8 cellular contexts compared by ENCODE assay signal in the genomic region with DNA sequence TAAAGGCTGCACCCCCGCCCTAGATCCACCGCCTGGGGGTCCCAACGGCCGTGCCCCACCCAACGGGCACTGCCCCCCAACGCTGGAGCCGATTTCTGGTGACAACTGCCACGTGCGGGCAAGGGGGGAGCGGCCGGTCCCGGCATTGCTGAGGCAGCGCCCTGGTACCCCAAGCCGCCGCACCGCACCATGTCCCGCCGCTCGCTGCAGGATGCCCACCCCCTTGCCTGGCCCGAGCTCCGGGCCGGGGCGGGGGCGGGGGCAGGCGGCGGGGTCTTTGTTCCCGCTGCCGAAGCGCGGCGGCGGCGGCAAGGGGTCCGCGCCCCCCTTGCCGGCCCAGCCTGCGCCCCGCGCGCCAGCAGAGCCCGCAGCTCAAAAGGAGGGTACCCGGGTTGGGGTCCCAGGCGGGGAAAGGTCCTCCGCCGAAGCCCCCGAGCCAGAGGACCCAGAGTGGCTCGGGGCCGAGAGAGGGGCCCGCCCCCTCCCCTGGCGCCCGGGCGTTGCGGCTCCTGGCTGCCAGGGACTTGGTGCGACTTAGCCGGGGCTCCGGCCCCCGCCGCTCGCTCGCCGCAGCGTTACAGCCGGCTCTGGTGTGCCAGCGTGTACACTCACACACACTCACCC. TPM values are rescaled to one million over a fixed set of nuclear protein-coding genes. Genes with fewer than 3 reads are reported as not detected.
DNase-seq lines count a peak whose midpoint lies in the region; ATAC-seq, FAIRE-seq and TF ChIP-seq lines count a peak whose summit lies in the region.

No MANE protein-coding gene starts in this region.

- H3K79me2 ChIP-seq in astrocyte (ENCODE audit: insufficient read depth, low read length) = peaks cover 69% of the 10 kb centered on the region

- no peak for TF ChIP-seq RAD21 in liver (IDR thresholded peaks at IDR 0.05)

- FAIRE-seq in astrocyte (lab: Jason Lieb, UNC) = no peak

- H3K27ac Mint-ChIP-seq in astrocyte (ENCODE audit: unreplicated experiment) = no peak overlapping the region

- DNase-seq in GM03348 (ENCODE audit: low spot score) (peak; percentile 47), astrocyte (ENCODE audit: low read depth) (no peak), upper lobe of right lung (no peak), SIG-M5 treated with dmso at 0.1 percent for 504 hours (lab: John Stamatoyannopoulos, UW; ENCODE audit: unreplicated experiment) (no peak), omental fat pad (ENCODE audit: low spot score) (no peak)
- DNase-seq in NK-92 treated with Interleukin-12 subunit alpha and Interleukin-12 subunit beta, amount 100 ng/mL, for 24 hours (lab: John Stamatoyannopoulos, UW) = no peak

- H3K27ac ChIP-seq in astrocyte (ENCODE audit: low read depth, low read length) (peak overlapping the region; percentile 62), liver (ENCODE audit: low read depth in 1 of 2, low read length in 2 of 2) (peak overlapping the region in 1 of 2 donors; percentile 16), upper lobe of right lung (peak overlapping the region; percentile 55)

- intact Hi-C loops in upper lobe of right lung (cut with DNase I) = no loop called here

- H3K4me1 ChIP-seq in astrocyte (ENCODE audit: insufficient read depth, low read length) (peaks cover 47% of the 10 kb centered on the region), liver (ENCODE audit: control insufficient read depth in 4 of 4, insufficient read depth in 4 of 4, low read length in 3 of 4) (peaks cover 2 to 15% (median 4%) of the 10 kb centered on the region in 4 donors), upper lobe of right lung (peaks cover 17% of the 10 kb centered on the region)

- H3K27me3 ChIP-seq in astrocyte (ENCODE audit: insufficient read depth, low read length) = no peaks in the 10 kb centered on the region
- H3K27me3 ChIP-seq in liver (ENCODE audit: control insufficient read depth in 4 of 4, insufficient read depth in 4 of 4, low read length in 3 of 4) = no peaks in the 10 kb centered on the region
- peaks cover 3% of the 10 kb centered on the region for H3K27me3 ChIP-seq in upper lobe of right lung

- no peaks in the 10 kb centered on the region for H3K9me3 ChIP-seq in astrocyte (ENCODE audit: insufficient read depth, low read depth, low read length)
- H3K9me3 ChIP-seq in liver (ENCODE audit: control insufficient read depth in 4 of 4, low read length in 3 of 4) = no peaks in the 10 kb centered on the region
- no peaks in the 10 kb centered on the region for H3K9me3 ChIP-seq in upper lobe of right lung

- H3K4me1 Mint-ChIP-seq in astrocyte (ENCODE audit: low read depth, unreplicated experiment) = peaks cover 31% of the 10 kb centered on the region

- 2% methylated on average over 64 of the region's 64 CpGs for WGBS in liver

- no peaks in the 10 kb centered on the region for H3K36me3 Mint-ChIP-seq in astrocyte (ENCODE audit: low read depth, unreplicated experiment)

- H3K9me3 Mint-ChIP-seq in astrocyte (ENCODE audit: unreplicated experiment) = no peaks in the 10 kb centered on the region

- peak overlapping the region; percentile 87 for H3K9ac ChIP-seq in astrocyte (ENCODE audit: low read length)
- peak overlapping the region in 1 of 2 donors; percentile 31 for H3K9ac ChIP-seq in liver (ENCODE audit: low read depth in 1 of 2, low read length in 2 of 2)

- H2AFZ ChIP-seq in astrocyte (ENCODE audit: low read depth, low read length) = peak overlapping the region; percentile 65

- H3K4me3 Mint-ChIP-seq in astrocyte (ENCODE audit: unreplicated experiment) = peak overlapping the region; percentile 89

- no peaks in the 10 kb centered on the region for H3K36me3 ChIP-seq in astrocyte (ENCODE audit: insufficient read depth, low read length)
- no peaks in the 10 kb centered on the region for H3K36me3 ChIP-seq in liver (ENCODE audit: control insufficient read depth in 4 of 4, insufficient read depth in 3 of 4, low read depth in 1 of 4, low read length in 3 of 4)
- no peaks in the 10 kb centered on the region for H3K36me3 ChIP-seq in upper lobe of right lung

- ATAC-seq in HG03139 (IDR thresholded peaks at IDR 0.05; ENCODE audit: unreplicated experiment) (peak; percentile 9), upper lobe of right lung (no peak), omental fat pad (ENCODE audit: low FRiP score) (no peak)

- H4K20me1 ChIP-seq in astrocyte (ENCODE audit: insufficient read depth, low read length) = peaks cover 48% of the 10 kb centered on the region

- H3K27me3 Mint-ChIP-seq in astrocyte (ENCODE audit: low read depth, unreplicated experiment) = peaks cover 18% of the 10 kb centered on the region

- peak overlapping the region; percentile 97 for H3K4me3 ChIP-seq in astrocyte (ENCODE audit: insufficient read depth, low read depth, low read length)
- H3K4me3 ChIP-seq in liver (ENCODE audit: low read depth in 1 of 3, low read length in 3 of 3) = peak overlapping the region in 2 of 3 donors; percentile 66 to 76
- peak overlapping the region; percentile 79 for H3K4me3 ChIP-seq in upper lobe of right lung

- H3K4me2 ChIP-seq in astrocyte (ENCODE audit: low read length) = peak overlapping the region; percentile 96

- TF ChIP-seq CTCF in astrocyte (IDR thresholded peaks at IDR 0.05; ENCODE audit: insufficient read depth, low read depth, low read length) (no peak), liver (IDR thresholded peaks at IDR 0.05; ENCODE audit: low read depth, low read length, missing input control) (no peak), upper lobe of right lung (IDR thresholded peaks at IDR 0.05) (no peak), omental fat pad (IDR thresholded peaks at IDR 0.05) (no peak)

TF ChIP-seq in liver, 16 proteins besides CTCF, POLR2A, EP300 and RAD21:
- TF ChIP-seq FOXA1 (IDR thresholded peaks at IDR 0.05) (no peak), HNF4A (conservative IDR thresholded peaks at IDR 0.05) (no peak), RXRA (IDR thresholded peaks at IDR 0.05) (no peak)
- TF ChIP-seq, protein P1, sequence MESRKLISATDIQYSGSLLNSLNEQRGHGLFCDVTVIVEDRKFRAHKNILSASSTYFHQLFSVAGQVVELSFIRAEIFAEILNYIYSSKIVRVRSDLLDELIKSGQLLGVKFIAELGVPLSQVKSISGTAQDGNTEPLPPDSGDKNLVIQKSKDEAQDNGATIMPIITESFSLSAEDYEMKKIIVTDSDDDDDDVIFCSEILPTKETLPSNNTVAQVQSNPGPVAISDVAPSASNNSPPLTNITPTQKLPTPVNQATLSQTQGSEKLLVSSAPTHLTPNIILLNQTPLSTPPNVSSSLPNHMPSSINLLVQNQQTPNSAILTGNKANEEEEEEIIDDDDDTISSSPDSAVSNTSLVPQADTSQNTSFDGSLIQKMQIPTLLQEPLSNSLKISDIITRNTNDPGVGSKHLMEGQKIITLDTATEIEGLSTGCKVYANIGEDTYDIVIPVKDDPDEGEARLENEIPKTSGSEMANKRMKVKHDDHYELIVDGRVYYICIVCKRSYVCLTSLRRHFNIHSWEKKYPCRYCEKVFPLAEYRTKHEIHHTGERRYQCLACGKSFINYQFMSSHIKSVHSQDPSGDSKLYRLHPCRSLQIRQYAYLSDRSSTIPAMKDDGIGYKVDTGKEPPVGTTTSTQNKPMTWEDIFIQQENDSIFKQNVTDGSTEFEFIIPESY (IDR thresholded peaks at IDR 0.05) = no peak

RNA-seq across cellular contexts. Expression of a gene that starts 0.7 kb away (rescaled TPM):
- total RNA-seq in astrocyte (26.7 and 36.3 TPM in 2 replicates), liver (10 to 100 TPM in 1 of 2 donors, 1 to 10 TPM in 1; 1.4 to 18.1 TPM), upper lobe of right lung (5.4 TPM), omental fat pad (1 to 10 TPM; 1.2 to 7.6 (median 3.4) TPM)
- 1 to 10 TPM in 1 of 2 donors, under 1 TPM in 1; 0.14 to 1.4 TPM for polyA plus RNA-seq in liver

RNA-seq across cellular contexts. Expression of a gene that starts 27.9 kb away (rescaled TPM):
- total RNA-seq in astrocyte = 40.9 and 46.1 TPM in 2 replicates
- total RNA-seq in liver = 10 to 100 TPM; 12.7 to 17.6 TPM
- polyA plus RNA-seq in liver = 10 to 100 TPM; 18.9 to 19.5 TPM
- total RNA-seq in upper lobe of right lung = 40.8 TPM
- total RNA-seq in omental fat pad = 10 to 100 TPM; 28.0 to 39.2 (median 34.8) TPM
